Comparison of ENCODE assay signal across 8 cellular contexts in the genomic region with DNA sequence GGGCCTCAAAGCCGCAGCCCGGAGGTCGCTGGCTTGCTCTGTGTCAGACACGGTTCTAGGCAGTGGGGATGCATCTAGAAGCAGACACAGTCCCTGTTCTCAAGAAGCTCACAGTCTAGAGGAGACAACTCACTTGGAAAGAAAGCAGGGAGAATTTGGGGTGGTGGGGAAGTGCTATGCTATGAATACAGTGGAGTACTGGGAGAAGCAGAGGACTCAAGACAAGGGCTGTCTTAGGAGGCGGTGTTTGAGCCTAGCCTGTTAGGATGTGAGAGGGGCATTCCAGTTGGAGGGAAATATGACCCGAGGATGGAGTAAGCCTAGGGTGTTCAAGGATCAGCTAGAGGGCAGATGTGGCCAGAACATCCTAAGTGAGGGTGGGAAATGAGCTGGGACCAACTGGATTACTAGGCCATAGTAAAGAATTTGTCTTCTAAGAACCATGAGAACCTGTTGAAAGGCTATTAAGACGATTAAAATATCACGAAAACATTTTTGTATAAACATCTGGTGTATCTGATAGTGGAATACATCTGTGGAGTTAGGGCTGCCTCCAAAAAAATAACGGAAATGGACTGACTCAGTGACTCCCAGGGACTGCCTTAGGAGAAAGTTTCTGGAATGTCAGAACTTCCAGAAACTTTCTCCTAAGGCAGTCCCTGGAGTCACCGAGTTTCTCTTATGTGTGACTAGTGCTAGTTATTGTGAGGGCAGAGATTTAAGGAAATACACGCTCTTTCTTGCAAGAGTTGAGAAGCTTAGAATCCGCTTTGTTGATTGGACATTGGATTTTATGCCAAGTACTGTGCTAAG. TPM values are rescaled to one million over a fixed set of nuclear protein-coding genes. Genes with fewer than 3 reads are reported as not detected.
DNase-seq lines count a peak whose midpoint lies in the region; ATAC-seq and TF ChIP-seq lines count a peak whose summit lies in the region.

No MANE protein-coding gene starts in this region.

- H3K36me3 ChIP-seq in ACC112 (ENCODE audit: insufficient read depth, low read length) (no peaks in the 10 kb centered on the region), stomach smooth muscle (ENCODE audit: control insufficient read depth in 2 of 2, insufficient read depth in 2 of 2, low read length in 2 of 2) (peaks cover 0 to 2% of the 10 kb centered on the region in 2 donors)

- H3K4me1 ChIP-seq in ACC112 (ENCODE audit: control insufficient read depth, insufficient read depth, low read length, unreplicated experiment) (peaks cover 29% of the 10 kb centered on the region), stomach smooth muscle (ENCODE audit: control insufficient read depth, insufficient read depth, low read length) (peaks cover 14% of the 10 kb centered on the region)

- peak overlapping the region; percentile 84 for H2AFZ ChIP-seq in ACC112 (ENCODE audit: low read length, unreplicated experiment)

- intact Hi-C loops in left colon (cut with DNase I, micrococcal nuclease) = no loop called here

- H3K4me3 ChIP-seq in ACC112 (ENCODE audit: low read depth, low read length) = peak overlapping the region; percentile 87
- H3K4me3 ChIP-seq in GM12875 (ENCODE audit: low read depth, low read length) = peak overlapping the region; percentile 62
- H3K4me3 ChIP-seq in stomach smooth muscle (ENCODE audit: low read length in 2 of 2) = peak overlapping the region; percentile 81 to 89

- H3K9me3 ChIP-seq in stomach smooth muscle (ENCODE audit: control insufficient read depth in 2 of 2, low read length in 2 of 2) = no peaks in the 10 kb centered on the region

- H3K27ac ChIP-seq in ACC112 (ENCODE audit: low read depth, low read length) (peak overlapping the region; percentile 91), stomach smooth muscle (ENCODE audit: low read length) (peak overlapping the region; percentile 96)

- DNase-seq in NCI-H82 treated with DMSO at 0.1 percent for 48 hours (lab: John Stamatoyannopoulos, UW; ENCODE audit: unreplicated experiment) = peak; percentile 40
- DNase-seq in cerebellar cortex (ENCODE audit: low spot score) = peak; percentile 83
- DNase-seq in left colon = peak in 1 of 2 donors; percentile 28
- no peak for DNase-seq in OCI-M2 (lab: John Stamatoyannopoulos, UW; ENCODE audit: unreplicated experiment)

- no peak for TF ChIP-seq CTCF in GM12875 (IDR thresholded peaks at IDR 0.05; ENCODE audit: borderline replicate concordance, insufficient read depth, low read depth, low read length)

- peaks cover 50% of the 10 kb centered on the region for H3K79me2 ChIP-seq in ACC112 (ENCODE audit: control insufficient read depth, insufficient read depth, low read length, unreplicated experiment)

- H3K27me3 ChIP-seq in ACC112 (ENCODE audit: insufficient read depth, low read length) = no peaks in the 10 kb centered on the region
- H3K27me3 ChIP-seq in stomach smooth muscle (ENCODE audit: control insufficient read depth in 1 of 2, insufficient read depth in 2 of 2, low read length in 2 of 2) = no peaks in the 10 kb centered on the region

- H3K9ac ChIP-seq in stomach smooth muscle (ENCODE audit: low read length in 2 of 2) = peak overlapping the region; percentile 93 to 95

- ATAC-seq in HG02973 (IDR thresholded peaks at IDR 0.05; ENCODE audit: unreplicated experiment) = peak; percentile 28
- peak; percentile 25 for ATAC-seq in left colon

RNA-seq across cellular contexts. Expression of gene PITPNB, which starts 1.1 kb away (rescaled TPM):
- total RNA-seq in left colon = 10 to 100 TPM; 44.4 to 46.7 TPM
